Comparison of ENCODE assay signal across 20 cellular contexts in the genomic region with DNA sequence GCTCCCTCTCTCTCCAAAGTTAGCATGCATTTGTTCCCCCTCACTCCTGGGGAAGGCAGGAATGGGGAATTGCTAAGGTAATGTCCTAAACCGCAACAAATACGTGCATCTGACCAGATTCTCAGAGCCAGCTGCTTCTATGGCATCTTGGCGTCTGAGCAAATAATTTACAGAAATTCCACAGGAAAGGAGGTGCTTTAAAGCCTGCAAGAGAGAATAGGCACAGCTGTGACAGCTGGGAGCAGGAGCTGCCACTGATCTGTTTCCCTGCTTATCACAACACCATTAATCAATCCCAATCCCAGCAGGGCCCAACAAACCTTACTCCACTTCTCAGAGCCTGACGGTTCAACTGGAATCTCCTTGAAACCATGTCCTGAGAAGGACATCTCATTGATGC.
"Had no signal": no experiment of that assay in that cellular context is flagged by ENCODE, and none has a peak within 500 bp of the region (broad histone marks: within the 10 kb centered on the region; RNA-seq: fewer than 3 reads in every experiment).

No MANE protein-coding gene starts in this region.

- H3K9ac ChIP-seq: parathyroid adenoma had no signal

- H3K27me3 ChIP-seq: brain microvascular endothelial cell, neutrophil, right atrium auricular region, tibial nerve had no signal

- H3K4me3 ChIP-seq: esophagus squamous epithelium, lower lobe of right lung, right atrium auricular region, tibial nerve had no signal

- H3K36me3 ChIP-seq: brain microvascular endothelial cell, esophagus squamous epithelium, lower lobe of right lung, neutrophil, right atrium auricular region, tibial nerve had no signal

- H3K4me3 Mint-ChIP-seq: central memory CD8-positive, alpha-beta T cell had no signal

- H3K9me3 Mint-ChIP-seq: central memory CD8-positive, alpha-beta T cell had no signal

- H2AFZ ChIP-seq: parathyroid adenoma had no signal

- H3K4me1 ChIP-seq: parathyroid adenoma, right atrium auricular region had no signal

- H3K27ac ChIP-seq: brain microvascular endothelial cell, esophagus squamous epithelium, lower lobe of right lung, neutrophil, parathyroid adenoma, right atrium auricular region, tibial nerve had no signal

- H3K79me2 ChIP-seq: parathyroid adenoma had no signal

- DNase-seq: activated CD4-positive, CD25-positive, alpha-beta regulatory T cell treated with anti-CD3 and anti-CD28 coated beads, Interleukin-2, amount 50 U/mL, for 72 hours; activated naive CD4-positive, alpha-beta T cell treated with Interleukin-2 at 50 U/mL for 16 hours; anterior cingulate cortex; brain microvascular endothelial cell; cortex of kidney; effector CD4-positive, alpha-beta T cell; esophagus squamous epithelium; head of caudate nucleus; left cardiac atrium; lower lobe of right lung; midbrain; small intestine; stimulated activated CD4-positive, alpha-beta T cell treated with anti-CD3 and anti-CD28 coated beads, Interleukin-4, amount 100 ng/mL, for 24 hours; stimulated activated naive CD4-positive, alpha-beta T cell; T-helper 9 cell had no signal

- H3K9me3 ChIP-seq: esophagus squamous epithelium, lower lobe of right lung, neutrophil, right atrium auricular region, tibial nerve had no signal

- ATAC-seq: left cardiac atrium, lower lobe of right lung had no signal
